Comparison of ENCODE assay signal across 1 cellular context in genomic region chr6:116615937-116616756, GRCh38.
TF ChIP-seq lines count a peak whose summit lies in the region.

RSPH4A (plus strand) TSS chr6:116616479; CDS start chr6:116616624, 145 bp downstream.

TF ChIP-seq in HEK293, 187 proteins besides CTCF, POLR2A, EP300 and RAD21 (continued from another document and continues in another):
- no peak for TF ChIP-seq HIC1 (tag by site-specific recombination; IDR thresholded peaks at IDR 0.05)
- no peak for TF ChIP-seq OSR2 (tag by site-specific recombination; IDR thresholded peaks at IDR 0.05)
- TF ChIP-seq ZNF660 (tag by site-specific recombination; IDR thresholded peaks at IDR 0.05), result no peak
- no peak for TF ChIP-seq ZNF423 (tag by site-specific recombination; IDR thresholded peaks at IDR 0.05)
- peak; percentile 77; the same call in 1 of the 2 replicates for TF ChIP-seq ZSCAN23 (tag by site-specific recombination; IDR thresholded peaks at IDR 0.05)
- TF ChIP-seq SCRT1 (tag by site-specific recombination; IDR thresholded peaks at IDR 0.05; ENCODE audit: borderline replicate concordance), result no peak
- no peak for TF ChIP-seq ZNF214 (tag by site-specific recombination; IDR thresholded peaks at IDR 0.05; ENCODE audit: borderline replicate concordance)
- TF ChIP-seq ZBTB48 (tag by site-specific recombination; IDR thresholded peaks at IDR 0.05), result peak; percentile 98
- TF ChIP-seq ZNF112 (tag by site-specific recombination; IDR thresholded peaks at IDR 0.05), result no peak
- peak; percentile 67; the same call in 1 of the 2 replicates for TF ChIP-seq ZNF239 (tag by site-specific recombination; IDR thresholded peaks at IDR 0.05)
- no peak for TF ChIP-seq ZNF426 (tag by site-specific recombination; IDR thresholded peaks at IDR 0.05)
- no peak; the same call in 1 of the 2 replicates for TF ChIP-seq ZBTB10 (tag by site-specific recombination; IDR thresholded peaks at IDR 0.05)
- TF ChIP-seq ZNF654 (tag by site-specific recombination; IDR thresholded peaks at IDR 0.05; ENCODE audit: low read depth), result peak; percentile 45
- no peak for TF ChIP-seq ZBTB1 (tag by site-specific recombination; IDR thresholded peaks at IDR 0.05)
- no peak for TF ChIP-seq ZNF791 (tag by site-specific recombination; IDR thresholded peaks at IDR 0.05)
- TF ChIP-seq ZNF132 (tag by site-specific recombination; IDR thresholded peaks at IDR 0.05; ENCODE audit: borderline replicate concordance), result no peak
- TF ChIP-seq ZBTB49 (tag by site-specific recombination; IDR thresholded peaks at IDR 0.05; ENCODE audit: low read depth), result no peak
- no peak for TF ChIP-seq GLI4 (tag by site-specific recombination; IDR thresholded peaks at IDR 0.05)
- TF ChIP-seq ZNF560 (tag by site-specific recombination; IDR thresholded peaks at IDR 0.05; ENCODE audit: borderline replicate concordance), result no peak
- TF ChIP-seq MZF1 (tag by site-specific recombination; IDR thresholded peaks at IDR 0.05; ENCODE audit: borderline replicate concordance), result no peak
- TF ChIP-seq ZNF18 (tag by site-specific recombination; IDR thresholded peaks at IDR 0.05), result no peak
- TF ChIP-seq GFI1B (tag by site-specific recombination; IDR thresholded peaks at IDR 0.05), result no peak
- TF ChIP-seq ZSCAN5A (tag by site-specific recombination; IDR thresholded peaks at IDR 0.05), result no peak
- no peak for TF ChIP-seq ZNF777 (tag by site-specific recombination; IDR thresholded peaks at IDR 0.05; ENCODE audit: borderline replicate concordance)
- 0 out of 2 replicates have a peak, but pooled peaks have one; percentile 49 for TF ChIP-seq ZNF157 (tag by site-specific recombination; IDR thresholded peaks at IDR 0.05)
- TF ChIP-seq KLF7 (tag by site-specific recombination; IDR thresholded peaks at IDR 0.05; ENCODE audit: borderline replicate concordance), result no peak
- no peak for TF ChIP-seq ZNF670 (tag by site-specific recombination; IDR thresholded peaks at IDR 0.05; ENCODE audit: low read depth)
- TF ChIP-seq EGR2 (tag by site-specific recombination; IDR thresholded peaks at IDR 0.05; ENCODE audit: low read depth), result no peak
- TF ChIP-seq ZNF768 (tag by site-specific recombination; IDR thresholded peaks at IDR 0.05), result no peak
- peak; percentile 79 for TF ChIP-seq ZNF692 (tag by site-specific recombination; IDR thresholded peaks at IDR 0.05)
- no peak for TF ChIP-seq ZNF221 (tag by site-specific recombination; IDR thresholded peaks at IDR 0.05; ENCODE audit: borderline replicate concordance)
- no peak for TF ChIP-seq GLI2 (tag by site-specific recombination; IDR thresholded peaks at IDR 0.05; ENCODE audit: borderline replicate concordance, low read depth)
- 0 out of 2 replicates have a peak, but pooled peaks have one; percentile 20 for TF ChIP-seq FEZF1 (tag by site-specific recombination; IDR thresholded peaks at IDR 0.05)
- no peak for TF ChIP-seq ZNF146 (tag by site-specific recombination; IDR thresholded peaks at IDR 0.05)
- no peak for TF ChIP-seq ZNF558 (tag by site-specific recombination; IDR thresholded peaks at IDR 0.05)
- TF ChIP-seq ZNF398 (tag by site-specific recombination; IDR thresholded peaks at IDR 0.05), result peak; percentile 84
- TF ChIP-seq INSM2 (tag by site-specific recombination; IDR thresholded peaks at IDR 0.05), result no peak
- TF ChIP-seq ZNF610 (tag by site-specific recombination; IDR thresholded peaks at IDR 0.05; ENCODE audit: borderline replicate concordance), result peak; percentile 45; the same call in 1 of the 2 replicates
- peak; percentile 90 for TF ChIP-seq ZNF580 (tag by site-specific recombination; IDR thresholded peaks at IDR 0.05)
- no peak for TF ChIP-seq ZNF19 (tag by site-specific recombination; IDR thresholded peaks at IDR 0.05; ENCODE audit: low read depth)
- TF ChIP-seq ZNF16 (tag by site-specific recombination; IDR thresholded peaks at IDR 0.05; ENCODE audit: low read depth), result no peak; the same call in 1 of the 2 replicates
- no peak for TF ChIP-seq ZNF747 (tag by site-specific recombination; IDR thresholded peaks at IDR 0.05)
- no peak for TF ChIP-seq ZNF23 (tag by site-specific recombination; IDR thresholded peaks at IDR 0.05; ENCODE audit: borderline replicate concordance)
- peak; percentile 33; the same call in 1 of the 2 replicates for TF ChIP-seq ZBTB20 (tag by site-specific recombination; IDR thresholded peaks at IDR 0.05)
- TF ChIP-seq ZNF202 (tag by site-specific recombination; IDR thresholded peaks at IDR 0.05; ENCODE audit: borderline replicate concordance), result no peak
- TF ChIP-seq ZNF2 (tag by site-specific recombination; IDR thresholded peaks at IDR 0.05), result peak; percentile 98
- TF ChIP-seq ZNF513 (tag by site-specific recombination; IDR thresholded peaks at IDR 0.05), result no peak
- no peak for TF ChIP-seq ZNF37A (tag by site-specific recombination; IDR thresholded peaks at IDR 0.05)
- TF ChIP-seq ZNF155 (tag by site-specific recombination; IDR thresholded peaks at IDR 0.05), result no peak
